In genomic region chr18:50832754-50833153, GRCh38 we compare ENCODE assay signal across 16 cellular contexts. TPM values are rescaled to one million over a fixed set of nuclear protein-coding genes. Genes with fewer than 3 reads are reported as not detected.
A peak's percentile ranks its signal among the peaks of the same experiment; 100 is the strongest.
DNase-seq lines count a peak whose midpoint lies in the region; ATAC-seq, FAIRE-seq and TF ChIP-seq lines count a peak whose summit lies in the region.
"Had no signal": no experiment of that assay in that cellular context is flagged by ENCODE, and none has a peak within 500 bp of the region (broad histone marks: within the 10 kb centered on the region; RNA-seq: fewer than 3 reads in every experiment).

No MANE protein-coding gene starts in this region.

- no peak for TF ChIP-seq RAD21 in K562 (CRISPR knock-in tag; conservative IDR thresholded peaks at IDR 0.05 in 1 of 2, IDR thresholded peaks at IDR 0.05 in 1 of 2)

- H3K4me1 ChIP-seq in K562 (replicated peaks in 1 of 2; ENCODE audit: control insufficient read depth in 2 of 2, insufficient read depth in 2 of 2, low read length in 2 of 2) (no peaks in the 10 kb centered on the region), tibial artery (no peaks in the 10 kb centered on the region)

- FAIRE-seq in K562 (lab: Jason Lieb, UNC): no peak
- FAIRE-seq in urothelium cell line (lab: Jason Lieb, UNC): no peak

- no peak for TF ChIP-seq EP300 in K562 (IDR thresholded peaks at IDR 0.05; ENCODE audit: low read length)

- H3K27ac ChIP-seq in K562 (ENCODE audit: extremely low read depth, low read depth, low read length) (no peak overlapping the region), tibial artery (no peak overlapping the region)
- H3K27ac ChIP-seq: neutrophil had no signal

- H3K4me3 ChIP-seq in K562 (no peak overlapping the region), tibial artery (no peak overlapping the region)
- H3K4me3 ChIP-seq: dorsolateral prefrontal cortex had no signal

- H3K9ac ChIP-seq in K562 (ENCODE audit: insufficient read depth in 1 of 2, low read depth in 2 of 2, low read length in 2 of 2): no peak overlapping the region

- H3K79me2 ChIP-seq in K562 (ENCODE audit: control insufficient read depth, insufficient read depth, low read length): no peaks in the 10 kb centered on the region

- H2AFZ ChIP-seq in K562 (ENCODE audit: low read depth, low read length): 0 out of 2 replicates have a peak overlapping the region, but pooled peaks have one; percentile 20

- CTCF ChIA-PET in K562 (lab: Yijun Ruan, JAX; ENCODE audit: low intra/inter-chr PET ratio): no interaction called here

- 43% methylated on average over 2 of the region's 2 CpGs for WGBS in K562 (ENCODE audit: insufficient coverage, low coverage, missing lambda C conversion rate)

- DNase-seq in K562 (ENCODE audit: extremely low read depth in 1 of 4, low spot score in 3 of 4) (no peak), tibial artery (no peak), NCI-H2171 treated with DMSO at 0.1 percent for 48 hours (lab: John Stamatoyannopoulos, UW) (no peak), HT-29 (ENCODE audit: low spot score) (no peak), urothelium cell line (ENCODE audit: low spot score) (no peak)
- DNase-seq: activated CD4-positive, alpha-beta T cell treated with anti-CD3 and anti-CD28 coated beads, Interleukin-2, amount 50 U/mL, for 1 hour; activated effector memory CD4-positive, alpha-beta T cell treated with anti-CD3 and anti-CD28 coated beads, Interleukin-2, amount 50 U/mL, for 16 hours; mesenchymal stem cell; NCI-H1417; NCI-H510A treated with DMSO at 0.1 percent for 48 hours had no signal

- no peak for TF ChIP-seq POLR2A in K562 (conservative IDR thresholded peaks at IDR 0.05)

- H3K27me3 ChIP-seq in K562 (ENCODE audit: control insufficient read depth in 2 of 2, insufficient read depth in 2 of 2, low read length in 2 of 2) (no peaks in the 10 kb centered on the region), tibial artery (no peaks in the 10 kb centered on the region)
- H3K27me3 ChIP-seq: dorsolateral prefrontal cortex, neutrophil had no signal

- H3K9me1 ChIP-seq in K562 (ENCODE audit: control insufficient read depth, insufficient read depth, low read length): no peaks in the 10 kb centered on the region

- intact Hi-C loops in K562 (cut with micrococcal nuclease) (no loop called here), tibial artery (cut with DNase I; ENCODE audit: low total_unique reads) (no loop called here)

- H3K4me2 ChIP-seq in K562 (ENCODE audit: insufficient read depth, low read length): no peak overlapping the region

- H4K20me1 ChIP-seq in K562 (replicated peaks; ENCODE audit: control insufficient read depth, insufficient read depth, low read length): no peaks in the 10 kb centered on the region

- H3K9me3 ChIP-seq in K562 (replicated peaks; ENCODE audit: control insufficient read depth, insufficient read depth, low read depth, low read length): no peaks in the 10 kb centered on the region
- no peaks in the 10 kb centered on the region for H3K9me3 ChIP-seq in tibial artery
- H3K9me3 ChIP-seq: neutrophil had no signal

- TF ChIP-seq CTCF in K562 (IDR thresholded peaks at IDR 0.05 in 2 of 3, conservative IDR thresholded peaks at IDR 0.05 in 1 of 3; ENCODE audit: insufficient read depth in 2 of 3, low read depth in 1 of 3, low read length in 3 of 3) (no peak), tibial artery (IDR thresholded peaks at IDR 0.05) (no peak)

- in situ Hi-C loops in K562 (cut with MboI): no loop called here

- no peaks in the 10 kb centered on the region for H3K36me3 ChIP-seq in K562 (ENCODE audit: control insufficient read depth, insufficient read depth, low read length)
- H3K36me3 ChIP-seq in tibial artery: no peaks in the 10 kb centered on the region
- H3K36me3 ChIP-seq: neutrophil had no signal

- ATAC-seq in GM18867 (IDR thresholded peaks at IDR 0.05; ENCODE audit: unreplicated experiment) (peak; percentile 84), GM21526 (IDR thresholded peaks at IDR 0.05; ENCODE audit: low FRiP score, unreplicated experiment) (peak; percentile 56), HG03045 (IDR thresholded peaks at IDR 0.05; ENCODE audit: unreplicated experiment) (peak; percentile 63), K562 (no peak)

- POLR2A ChIA-PET in K562 (lab: Yijun Ruan, JAX): interaction anchor here (0.7 to 1.1 kb wide), 2 partner anchors 7 to 9 kb away, joined by 3 read pairs; no protein-coding TSS in a partner anchor

- BruUV-seq in K562 (replicated peaks; lab: Mats Ljungman, UMichigan): no TSS peak

TF ChIP-seq in K562, 482 proteins besides CTCF, POLR2A, EP300 and RAD21:
- no peak for TF ChIP-seq THRA (IDR thresholded peaks at IDR 0.05)
- TF ChIP-seq CHCHD3 (CRISPR knock-in tag; IDR thresholded peaks at IDR 0.05): no peak
- no peak for TF ChIP-seq OTX1 (CRISPR knock-in tag; IDR thresholded peaks at IDR 0.05)
- no peak for TF ChIP-seq TBP (optimal IDR thresholded peaks at IDR 0.05; ENCODE audit: low read depth, low read length)
- no peak for TF ChIP-seq TRIM28 (IDR thresholded peaks at IDR 0.05)
- peak in 1 of 3 experiments; percentile 19 for TF ChIP-seq YY1 (IDR thresholded peaks at IDR 0.05; ENCODE audit: borderline replicate concordance in 1 of 3, control insufficient read depth in 1 of 3, extremely low read depth in 1 of 3, insufficient read depth in 3 of 3, insufficient read length in 1 of 3, insufficient replicate concordance in 2 of 3, low read depth in 1 of 3, low read length in 2 of 3)
- no peak for TF ChIP-seq ARNT (IDR thresholded peaks at IDR 0.05)

RNA-seq across cellular contexts. Expression of gene MRO, which starts 12.9 kb away (rescaled TPM):
- not detected in 2 replicates for total RNA-seq in K562 (2011; cell fraction: chromatin; rRNA removed; ENCODE audit: low replicate concordance)
- total RNA-seq in K562 (2011; cell fraction: nucleolus; rRNA removed): not detected in 2 replicates
- not detected in 2 replicates for total RNA-seq in K562 (2011; cell fraction: nucleoplasm; rRNA removed)
- total RNA-seq in K562 (2014; rRNA removed) (not detected in 2 replicates), K562 (2014; rRNA removed; fragmentation: Illumina TruSeq; extraction: Trizol) (not detected in 2 replicates), K562 (2015; rRNA removed; fragmentation: Illumina TruSeq; extraction: Trizol) (not detected in 2 replicates), K562 (2021) (not detected in 2 replicates)
- polyA plus RNA-seq in K562 (2011; rRNA removed) (not detected in 2 replicates), K562 (2014; fragmentation: Illumina TruSeq; extraction: Trizol) (not detected in 2 replicates), K562 (2014; fragmentation: Nextera tagmentation; extraction: Ambion mirVana) (under 1 TPM in 1 of 2 experiments, not detected in 1; 0.06 TPM), K562 (2014; rRNA removed) (not detected in 2 replicates)
- 0.22 TPM in 1 of 2 replicates, not detected in the other for polyA plus RNA-seq in K562 (2011; cell fraction: cytosol; rRNA removed)
- not detected in 2 replicates for polyA plus RNA-seq in K562 (2011; cell fraction: nucleus; rRNA removed)
- not detected in 2 replicates for polyA plus RNA-seq in K562 (2012)
- not detected in 2 replicates for polyA minus RNA-seq in K562 (2011; rRNA and poly(A)+ RNA removed)
- polyA minus RNA-seq in K562 (2011; cell fraction: cytosol; rRNA and poly(A)+ RNA removed): not detected in 2 replicates
- polyA minus RNA-seq in K562 (2011; cell fraction: nucleus; rRNA and poly(A)+ RNA removed): not detected in 2 replicates
- not detected in 2 replicates for total RNA-seq in HT-29 (2014; rRNA removed; shearing (Covaris generic))
- total RNA-seq: RPMI7951 had no signal

RNA-seq across cellular contexts. Expression of gene ME2, which starts 46.2 kb away (rescaled TPM):
- 10.7 and 35.3 TPM in 2 replicates for total RNA-seq in K562 (2011; cell fraction: chromatin; rRNA removed; ENCODE audit: low replicate concordance)
- 5.8 and 6.7 TPM in 2 replicates for total RNA-seq in K562 (2011; cell fraction: nucleolus; rRNA removed)
- total RNA-seq in K562 (2011; cell fraction: nucleoplasm; rRNA removed): 14.2 and 21.4 TPM in 2 replicates
- total RNA-seq in K562 (2014; rRNA removed) (42.1 and 46.1 TPM in 2 replicates), K562 (2014; rRNA removed; fragmentation: Illumina TruSeq; extraction: Trizol) (36.2 and 40.9 TPM in 2 replicates), K562 (2015; rRNA removed; fragmentation: Illumina TruSeq; extraction: Trizol) (26.2 and 31.3 TPM in 2 replicates), K562 (2021) (29.5 and 30.3 TPM in 2 replicates)
- polyA plus RNA-seq in K562 (2011; rRNA removed) (42.3 and 54.4 TPM in 2 replicates), K562 (2014; fragmentation: Illumina TruSeq; extraction: Trizol) (44.3 and 54.0 TPM in 2 replicates), K562 (2014; fragmentation: Nextera tagmentation; extraction: Ambion mirVana) (10 to 100 TPM; 12.3 to 13.0 TPM), K562 (2014; rRNA removed) (39.5 and 40.7 TPM in 2 replicates)
- polyA plus RNA-seq in K562 (2011; cell fraction: cytosol; rRNA removed): 18.1 and 31.4 TPM in 2 replicates
- 14.6 and 24.3 TPM in 2 replicates for polyA plus RNA-seq in K562 (2011; cell fraction: nucleus; rRNA removed)
- 23.8 and 27.6 TPM in 2 replicates for polyA plus RNA-seq in K562 (2012)
- polyA minus RNA-seq in K562 (2011; rRNA and poly(A)+ RNA removed): 53.5 and 57.6 TPM in 2 replicates
- 18.4 and 24.2 TPM in 2 replicates for polyA minus RNA-seq in K562 (2011; cell fraction: cytosol; rRNA and poly(A)+ RNA removed)
- polyA minus RNA-seq in K562 (2011; cell fraction: nucleus; rRNA and poly(A)+ RNA removed): 6.7 and 11.4 TPM in 2 replicates
- 23.4 and 28.9 TPM in 2 replicates for total RNA-seq in HT-29 (2014; rRNA removed; shearing (Covaris generic))
